ENCODE assay signal across 1 cellular context in genomic region chr10:34121125-34121973, GRCh38.
TF ChIP-seq lines count a peak whose summit lies in the region.

No MANE protein-coding gene starts in this region.

TF ChIP-seq in HepG2, 621 proteins besides CTCF, POLR2A, EP300 and RAD21 (continued from another document and continues in another):
- TF ChIP-seq ZNF18 (CRISPR knock-in tag; IDR thresholded peaks at IDR 0.05; ENCODE audit: insufficient replicate concordance) (no peak), FOXC1 (CRISPR knock-in tag; IDR thresholded peaks at IDR 0.05; ENCODE audit: borderline replicate concordance) (no peak), CCDC6 (CRISPR knock-in tag; IDR thresholded peaks at IDR 0.05) (peak; percentile 27; the same call in 1 of the 2 replicates), ADNP (CRISPR knock-in tag; IDR thresholded peaks at IDR 0.05) (no peak), ZFP36L1 (CRISPR knock-in tag; IDR thresholded peaks at IDR 0.05) (no peak), SAFB2 (CRISPR knock-in tag; IDR thresholded peaks at IDR 0.05; ENCODE audit: borderline replicate concordance, low read depth) (no peak; the same call in 1 of the 2 replicates), PRPF4 (IDR thresholded peaks at IDR 0.05; ENCODE audit: low read depth, low read length, poor library complexity, severe bottlenecking) (no peak), STAG1 (CRISPR knock-in tag; IDR thresholded peaks at IDR 0.05) (peak; percentile 39), ZSCAN20 (CRISPR knock-in tag; IDR thresholded peaks at IDR 0.05; ENCODE audit: borderline replicate concordance) (no peak), BATF2 (CRISPR knock-in tag; IDR thresholded peaks at IDR 0.05) (no peak), ZNF558 (CRISPR knock-in tag; IDR thresholded peaks at IDR 0.05; ENCODE audit: borderline replicate concordance) (no peak), PRMT3 (CRISPR knock-in tag; IDR thresholded peaks at IDR 0.05; ENCODE audit: borderline replicate concordance, low read depth) (no peak), ZNF816 (CRISPR knock-in tag; IDR thresholded peaks at IDR 0.05; ENCODE audit: borderline replicate concordance) (peak; percentile 79; the same call in 1 of the 2 replicates), ATAD3A (CRISPR knock-in tag; IDR thresholded peaks at IDR 0.05) (no peak), ZFP36 (IDR thresholded peaks at IDR 0.05; ENCODE audit: borderline replicate concordance, low read depth, low read length, partially characterized antibody) (no peak), UBTF (CRISPR knock-in tag; IDR thresholded peaks at IDR 0.05) (peak; percentile 55; the same call in 1 of the 2 replicates), ZNF572 (CRISPR knock-in tag; IDR thresholded peaks at IDR 0.05) (no peak), ZBTB25 (CRISPR knock-in tag; IDR thresholded peaks at IDR 0.05) (peak; percentile 92), GABPA (IDR thresholded peaks at IDR 0.05; ENCODE audit: low read depth, low read length) (no peak), GABPA (CRISPR knock-in tag; IDR thresholded peaks at IDR 0.05; ENCODE audit: low read depth) (no peak), ZNF670 (CRISPR knock-in tag; IDR thresholded peaks at IDR 0.05; ENCODE audit: borderline replicate concordance) (peak; percentile 92), ASH2L (IDR thresholded peaks at IDR 0.05; ENCODE audit: insufficient read length, low read depth, low read length) (peak; percentile 98), ZNF367 (CRISPR knock-in tag; IDR thresholded peaks at IDR 0.05; ENCODE audit: borderline replicate concordance) (no peak), ZNF160 (CRISPR knock-in tag; IDR thresholded peaks at IDR 0.05) (no peak), ZNF30 (CRISPR knock-in tag; IDR thresholded peaks at IDR 0.05) (no peak), ZNF574 (CRISPR knock-in tag; IDR thresholded peaks at IDR 0.05) (peak; percentile 53; the same call in 1 of the 2 replicates), KLF16 (CRISPR knock-in tag; IDR thresholded peaks at IDR 0.05) (peak in 1 of 2 experiments; percentile 98; a peak in 2 of 4 replicates), THAP8 (CRISPR knock-in tag; IDR thresholded peaks at IDR 0.05; ENCODE audit: borderline replicate concordance) (no peak), ATF1 (CRISPR knock-in tag; IDR thresholded peaks at IDR 0.05) (peak; percentile 81), NFAT5 (CRISPR knock-in tag; IDR thresholded peaks at IDR 0.05) (no peak), ZNF576 (CRISPR knock-in tag; IDR thresholded peaks at IDR 0.05) (no peak), SP4 (CRISPR knock-in tag; IDR thresholded peaks at IDR 0.05) (no peak), HNF4G (IDR thresholded peaks at IDR 0.05; ENCODE audit: borderline replicate concordance, low read depth, low read length) (peak; percentile 99), HNF4G (CRISPR knock-in tag; IDR thresholded peaks at IDR 0.05; ENCODE audit: borderline replicate concordance, low read depth) (peak; percentile 95), DBP (CRISPR knock-in tag; IDR thresholded peaks at IDR 0.05; ENCODE audit: not compliant biosample characterization) (peak; percentile 28), ZNF496 (CRISPR knock-in tag; IDR thresholded peaks at IDR 0.05; ENCODE audit: insufficient replicate concordance) (no peak), CENPX (CRISPR knock-in tag; IDR thresholded peaks at IDR 0.05) (no peak), RFX5 (IDR thresholded peaks at IDR 0.05; ENCODE audit: low read depth, low read length) (no peak), ZNF24 (IDR thresholded peaks at IDR 0.05) (peak; percentile 80), ZSCAN21 (CRISPR knock-in tag; IDR thresholded peaks at IDR 0.05; ENCODE audit: borderline replicate concordance) (peak; percentile 97), CREBL2 (CRISPR knock-in tag; IDR thresholded peaks at IDR 0.05; ENCODE audit: borderline replicate concordance) (no peak), HOXA5 (CRISPR knock-in tag; IDR thresholded peaks at IDR 0.05) (peak; percentile 74; the same call in 1 of the 2 replicates), MIER2 (CRISPR knock-in tag; IDR thresholded peaks at IDR 0.05) (peak; percentile 82), GATAD2A (CRISPR knock-in tag; IDR thresholded peaks at IDR 0.05) (peak; percentile 100), THAP7 (CRISPR knock-in tag; IDR thresholded peaks at IDR 0.05) (no peak), ATM (IDR thresholded peaks at IDR 0.05; ENCODE audit: borderline replicate concordance) (peak; percentile 98; the same call in 1 of the 2 replicates), RXRA (CRISPR knock-in tag; IDR thresholded peaks at IDR 0.05) (peak; percentile 76; the same call in 1 of the 2 replicates), ZBTB38 (CRISPR knock-in tag; IDR thresholded peaks at IDR 0.05) (peak; percentile 66; the same call in 1 of the 2 replicates), ZNF329 (CRISPR knock-in tag; IDR thresholded peaks at IDR 0.05; ENCODE audit: low read depth) (no peak), ZNF354B (CRISPR knock-in tag; IDR thresholded peaks at IDR 0.05) (no peak), SP140L (CRISPR knock-in tag; IDR thresholded peaks at IDR 0.05; ENCODE audit: borderline replicate concordance) (0 out of 2 replicates have a peak, but pooled peaks have one; percentile 39)
